ENCODE assay signal across 8 cellular contexts in the genomic region with DNA sequence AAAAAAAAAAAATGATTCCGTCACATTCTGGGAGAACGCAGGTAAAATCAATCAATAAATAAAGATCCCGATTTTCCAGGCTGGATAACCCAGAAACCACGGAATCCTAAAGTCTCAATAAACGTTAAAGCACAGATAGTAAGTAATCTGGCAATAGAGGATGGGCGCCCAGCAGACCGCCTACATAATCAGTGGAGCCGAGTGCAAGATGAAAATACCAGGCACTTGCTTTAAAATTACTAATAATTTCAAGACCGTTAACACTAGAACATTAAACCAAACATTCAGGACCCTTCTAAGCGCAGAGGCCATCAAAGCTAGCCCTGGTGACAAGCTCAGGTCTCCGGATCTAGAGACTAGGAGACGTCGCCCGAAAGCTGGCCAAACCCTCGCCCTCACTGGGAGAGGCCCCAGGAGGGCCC. TPM values are rescaled to one million over a fixed set of nuclear protein-coding genes. Genes with fewer than 3 reads are reported as not detected.
DNase-seq lines count a peak whose midpoint lies in the region; ATAC-seq and TF ChIP-seq lines count a peak whose summit lies in the region.

No MANE protein-coding gene starts in this region.

- H3K27ac Mint-ChIP-seq in activated T-cell treated with anti-CD3 and anti-CD28 coated beads, Interleukin-2, amount 50 U/mL, for 72 hours, result peak overlapping the region; percentile 94

- 17 to 21% methylated on average over 15 of the region's 15 CpGs for WGBS in lower leg skin, 2 donors

- H3K36me3 Mint-ChIP-seq in activated T-cell treated with anti-CD3 and anti-CD28 coated beads, Interleukin-2, amount 50 U/mL, for 72 hours (ENCODE audit: insufficient read depth in 2 of 2), result peaks cover 9 to 22% of the 10 kb centered on the region in 2 donors

- in situ Hi-C loops in astrocyte of the cerebellum (cut with HindIII; ENCODE audit: low sequenced_read_pairs), result no loop called here

- peak overlapping the region; percentile 94 for H3K4me3 ChIP-seq in astrocyte of the cerebellum (ENCODE audit: low read depth, low read length)
- H3K4me3 ChIP-seq in lower leg skin (ENCODE audit: low read depth, poor library complexity, severe bottlenecking), result peak overlapping the region; percentile 66
- H3K4me3 ChIP-seq in upper lobe of right lung, result peak overlapping the region; percentile 73

- no peak for DNase-seq in activated T-cell treated with anti-CD3 and anti-CD28 coated beads, Interleukin-2, amount 50 U/mL, for 72 hours
- no peak for DNase-seq in activated T-cell treated with anti-CD3 and anti-CD28 coated beads for 4 hours
- DNase-seq in astrocyte of the cerebellum (ENCODE audit: low read depth), result no peak
- DNase-seq in lower leg skin (ENCODE audit: low spot score in 2 of 2), result no peak
- no peak for DNase-seq in upper lobe of right lung
- DNase-seq in HPDE6-E6E7 (ENCODE audit: extremely low spot score), result no peak
- DNase-seq in stimulated activated naive CD4-positive, alpha-beta T cell treated with Interleukin-2 at 50 U/mL for 16 hours (lab: John Stamatoyannopoulos, UW), result no peak

- peak overlapping the region; percentile 98 to 100 for H3K4me3 Mint-ChIP-seq in activated T-cell treated with anti-CD3 and anti-CD28 coated beads, Interleukin-2, amount 50 U/mL, for 72 hours

- H3K4me1 ChIP-seq in upper lobe of right lung, result peaks cover 24% of the 10 kb centered on the region

- no peaks in the 10 kb centered on the region for H3K27me3 Mint-ChIP-seq in activated T-cell treated with anti-CD3 and anti-CD28 coated beads, Interleukin-2, amount 50 U/mL, for 72 hours (ENCODE audit: low read depth)

- no peak for TF ChIP-seq POLR2A in lower leg skin (IDR thresholded peaks at IDR 0.05)

- TF ChIP-seq CTCF in astrocyte of the cerebellum (IDR thresholded peaks at IDR 0.05; ENCODE audit: low read depth, low read length, missing control alignments) (no peak), lower leg skin (IDR thresholded peaks at IDR 0.05) (no peak), upper lobe of right lung (IDR thresholded peaks at IDR 0.05) (no peak)

- H3K27me3 ChIP-seq in upper lobe of right lung, result no peaks in the 10 kb centered on the region

- H3K27ac ChIP-seq in upper lobe of right lung, result peak overlapping the region; percentile 99

- H3K9me3 Mint-ChIP-seq in activated T-cell treated with anti-CD3 and anti-CD28 coated beads, Interleukin-2, amount 50 U/mL, for 72 hours, result no peaks in the 10 kb centered on the region

- peaks cover 35% of the 10 kb centered on the region for H3K4me1 Mint-ChIP-seq in activated T-cell treated with anti-CD3 and anti-CD28 coated beads, Interleukin-2, amount 50 U/mL, for 72 hours (ENCODE audit: low read depth)

- H3K36me3 ChIP-seq in upper lobe of right lung, result peaks cover 19% of the 10 kb centered on the region

- no peaks in the 10 kb centered on the region for H3K9me3 ChIP-seq in upper lobe of right lung

- intact Hi-C loops in lower leg skin (cut with DNase I; ENCODE audit: low total_unique reads) (loop anchor here (2.0 kb wide), 1 partner anchor 27 kb away; a partner anchor contains a TSS), upper lobe of right lung (cut with DNase I) (no loop called here)

- ATAC-seq in activated T-cell treated with anti-CD3 and anti-CD28 coated beads, Interleukin-2, amount 50 U/mL, for 72 hours (replicated peaks in 1 of 2), result no peak
- ATAC-seq in upper lobe of right lung, result no peak
- ATAC-seq in HG02678 (IDR thresholded peaks at IDR 0.05; ENCODE audit: unreplicated experiment), result no peak

RNA-seq across cellular contexts. Expression of a gene that starts 1.2 kb away (rescaled TPM):
- total RNA-seq in activated T-cell treated with anti-CD3 and anti-CD28 coated beads, Interleukin-2, amount 50 U/mL, for 72 hours, result 100 to 1,000 TPM; 109 to 124 TPM
- total RNA-seq in lower leg skin, result 100 to 1,000 TPM in 1 of 4 donors, 10 to 100 TPM in 3; 53.3 to 134 (median 64.3) TPM
- total RNA-seq in upper lobe of right lung, result 57.8 TPM

RNA-seq across cellular contexts. Expression of a gene that starts 1.4 kb away (rescaled TPM):
- 1 to 10 TPM; 5.2 TPM for total RNA-seq in activated T-cell treated with anti-CD3 and anti-CD28 coated beads, Interleukin-2, amount 50 U/mL, for 72 hours
- total RNA-seq in lower leg skin, result 1 to 10 TPM in 2 of 4 donors, under 1 TPM in 1, not detected in 1; 0.52 to 2.4 (median 2.2) TPM
- 2.8 TPM for total RNA-seq in upper lobe of right lung

RNA-seq across cellular contexts. Expression of a gene that starts 17.1 kb away (rescaled TPM):
- 1 to 10 TPM in 1 of 2 donors, under 1 TPM in 1; 0.46 to 2.2 TPM for total RNA-seq in activated T-cell treated with anti-CD3 and anti-CD28 coated beads, Interleukin-2, amount 50 U/mL, for 72 hours
- total RNA-seq in lower leg skin (1 to 10 TPM in 2 of 4 donors, under 1 TPM in 1, not detected in 1; 0.61 to 1.3 (median 1.0) TPM), upper lobe of right lung (1.1 TPM)

RNA-seq across cellular contexts. Expression of a gene that starts 19.3 kb away (rescaled TPM):
- 100 to 1,000 TPM; 161 to 180 TPM for total RNA-seq in activated T-cell treated with anti-CD3 and anti-CD28 coated beads, Interleukin-2, amount 50 U/mL, for 72 hours
- total RNA-seq in lower leg skin, result 10 to 100 TPM; 15.4 to 29.0 (median 21.0) TPM
- total RNA-seq in upper lobe of right lung, result 39.9 TPM

RNA-seq across cellular contexts. Expression of a gene that starts 22.6 kb away (rescaled TPM):
- total RNA-seq in activated T-cell treated with anti-CD3 and anti-CD28 coated beads, Interleukin-2, amount 50 U/mL, for 72 hours, result 100 to 1,000 TPM; 342 to 378 TPM
- total RNA-seq in lower leg skin, result 100 to 1,000 TPM in 3 of 4 donors, 10 to 100 TPM in 1; 81.3 to 125 (median 114) TPM
- 171 TPM for total RNA-seq in upper lobe of right lung
